8 cellular contexts compared by ENCODE assay signal in the genomic region with DNA sequence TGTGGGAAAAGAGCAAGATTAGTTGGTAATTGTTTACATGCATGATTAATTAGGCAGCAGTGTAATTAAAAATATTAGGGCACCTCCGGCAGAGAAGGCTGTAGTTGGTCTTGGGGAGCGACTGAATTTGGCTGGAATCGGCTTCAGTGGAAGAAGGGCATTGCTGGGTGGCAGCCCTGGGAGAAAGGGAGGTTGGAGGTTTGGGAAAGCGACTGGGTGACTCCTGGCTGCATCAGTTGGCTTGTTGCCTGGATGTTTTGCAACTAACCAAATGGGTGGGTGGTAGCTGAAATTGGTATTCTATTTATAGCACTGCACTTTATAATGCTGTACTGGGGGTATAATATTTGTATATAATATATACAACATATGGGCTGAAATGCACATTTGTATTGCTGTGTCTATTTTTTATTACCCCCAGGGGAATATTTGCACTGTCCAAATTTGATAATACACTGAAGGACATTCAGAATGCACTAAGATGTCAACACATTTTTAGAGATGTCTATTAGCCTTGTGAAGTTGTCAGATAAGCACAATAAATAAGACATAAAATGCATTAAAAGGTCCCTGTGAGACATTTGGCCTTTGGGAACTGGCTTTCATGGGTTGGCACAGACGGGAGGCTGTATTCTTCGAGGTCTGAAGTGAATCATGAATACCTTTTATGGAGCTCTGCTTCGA. TPM values are rescaled to one million over a fixed set of nuclear protein-coding genes. Genes with fewer than 3 reads are reported as not detected.
DNase-seq lines count a peak whose midpoint lies in the region; ATAC-seq and TF ChIP-seq lines count a peak whose summit lies in the region.

No MANE protein-coding gene starts in this region.

- no peak for TF ChIP-seq CTCF in nephron progenitor cell (IDR thresholded peaks at IDR 0.05)

- CTCF ChIA-PET in CD4-positive, alpha-beta memory T cell (lab: Charles Lee; ENCODE audit: partially characterized antibody), result interaction anchor here (0.7 to 1.2 kb wide), 6 partner anchors 11 to 903 kb away, joined by 3 to 6 read pairs (median 3); no protein-coding TSS in a partner anchor

- no peaks in the 10 kb centered on the region for H3K9me3 Mint-ChIP-seq in CD4-positive, alpha-beta memory T cell
- peaks cover 6% of the 10 kb centered on the region for H3K9me3 Mint-ChIP-seq in nephron progenitor cell

- H3K9me3 ChIP-seq in CD4-positive, alpha-beta memory T cell (ENCODE audit: control insufficient read depth in 1 of 2, low read length in 2 of 2), result no peaks in the 10 kb centered on the region
- no peaks in the 10 kb centered on the region for H3K9me3 ChIP-seq in duodenal mucosa (ENCODE audit: control insufficient read depth in 1 of 2, low read length in 2 of 2)

- no peak for ATAC-seq in HG03571 (IDR thresholded peaks at IDR 0.05; ENCODE audit: unreplicated experiment)
- no peak for ATAC-seq in HG03095 (IDR thresholded peaks at IDR 0.05; ENCODE audit: unreplicated experiment)
- no peak for ATAC-seq in GM19035 (IDR thresholded peaks at IDR 0.05; ENCODE audit: unreplicated experiment)

- peaks cover 0 to 2% of the 10 kb centered on the region in 2 donors for H3K36me3 Mint-ChIP-seq in CD4-positive, alpha-beta memory T cell
- peaks cover 10% of the 10 kb centered on the region for H3K36me3 Mint-ChIP-seq in nephron progenitor cell (ENCODE audit: low read depth)

- peak overlapping the region; percentile 81 to 93 (median 89) for H3K27ac Mint-ChIP-seq in CD4-positive, alpha-beta memory T cell
- H3K27ac Mint-ChIP-seq in nephron progenitor cell, result no peak overlapping the region

- H3K4me3 Mint-ChIP-seq in CD4-positive, alpha-beta memory T cell, result peak overlapping the region; percentile 78 to 89 (median 84)
- peak overlapping the region; percentile 82 for H3K4me3 Mint-ChIP-seq in nephron progenitor cell

- peaks cover 13% of the 10 kb centered on the region for H3K4me1 ChIP-seq in CD4-positive, alpha-beta memory T cell (ENCODE audit: insufficient read depth, low read length)
- peaks cover 6 to 14% of the 10 kb centered on the region in 2 donors for H3K4me1 ChIP-seq in duodenal mucosa (ENCODE audit: control insufficient read depth in 1 of 2, insufficient read depth in 2 of 2, low read length in 2 of 2)

- POLR2A ChIA-PET in CD4-positive, alpha-beta memory T cell (lab: Charles Lee; ENCODE audit: partially characterized antibody), result interaction anchor here (0.7 to 4.8 kb wide), 4 partner anchors 11 to 157 kb away, joined by 3 to 37 read pairs (median 4); partner anchors contain the start of gene HSPH1

- intact Hi-C loops in CD4-positive, alpha-beta memory T cell (cut with micrococcal nuclease), result loop anchor here (10.0 kb wide), 2 partner anchors 1113 to 1333 kb away; partner anchors contain the start of genes BRCA2, N4BP2L2 and ZAR1L

- H3K27me3 Mint-ChIP-seq in CD4-positive, alpha-beta memory T cell, result no peaks in the 10 kb centered on the region
- peaks cover 5% of the 10 kb centered on the region for H3K27me3 Mint-ChIP-seq in nephron progenitor cell (ENCODE audit: low read depth, poor library complexity)

- H3K27ac ChIP-seq in CD4-positive, alpha-beta memory T cell (ENCODE audit: low read depth, low read length), result peak overlapping the region; percentile 83
- no peak overlapping the region for H3K27ac ChIP-seq in duodenal mucosa (ENCODE audit: low read depth, low read length)

- peaks cover 17 to 24% (median 21%) of the 10 kb centered on the region in 4 donors for H3K4me1 Mint-ChIP-seq in CD4-positive, alpha-beta memory T cell
- peaks cover 55% of the 10 kb centered on the region for H3K4me1 Mint-ChIP-seq in nephron progenitor cell

- DNase-seq in CD4-positive, alpha-beta memory T cell, result no peak
- DNase-seq in NCI-H446 (lab: John Stamatoyannopoulos, UW) (peak; percentile 28 to 77), nephron progenitor cell (no peak)
- DNase-seq in activated CD4-positive, alpha-beta T cell treated with anti-CD3 and anti-CD28 coated beads for 48 hours, result no peak

- no peaks in the 10 kb centered on the region for H3K36me3 ChIP-seq in CD4-positive, alpha-beta memory T cell (ENCODE audit: insufficient read depth, low read length)
- no peaks in the 10 kb centered on the region for H3K36me3 ChIP-seq in duodenal mucosa (ENCODE audit: control insufficient read depth in 1 of 2, insufficient read depth in 2 of 2, low read length in 2 of 2)

- H3K27me3 ChIP-seq in CD4-positive, alpha-beta memory T cell (ENCODE audit: insufficient read depth, low read length), result no peaks in the 10 kb centered on the region
- H3K27me3 ChIP-seq in duodenal mucosa (ENCODE audit: control insufficient read depth in 1 of 2, insufficient read depth in 2 of 2, low read length in 2 of 2), result no peaks in the 10 kb centered on the region

- peak overlapping the region in 1 of 2 donors; percentile 60 for H3K4me3 ChIP-seq in CD4-positive, alpha-beta memory T cell (ENCODE audit: low read length in 2 of 2)
- H3K4me3 ChIP-seq in duodenal mucosa (ENCODE audit: low read depth in 1 of 2, low read length in 2 of 2), result peak overlapping the region; percentile 61 to 78

- peak overlapping the region; percentile 67 to 71 for H3K9ac ChIP-seq in duodenal mucosa (ENCODE audit: low read depth in 1 of 2, low read length in 2 of 2)

RNA-seq across cellular contexts. Expression of gene B3GLCT, which starts 1.7 kb away (rescaled TPM):
- 1 to 10 TPM; 5.2 to 5.8 TPM for total RNA-seq in CD4-positive, alpha-beta memory T cell
- polyA plus RNA-seq in CD4-positive, alpha-beta memory T cell, result 10 to 100 TPM in 1 of 2 donors, 1 to 10 TPM in 1; 7.3 to 10.2 TPM

RNA-seq across cellular contexts. Expression of gene HSPH1, which starts 39.8 kb away (rescaled TPM):
- total RNA-seq in CD4-positive, alpha-beta memory T cell, result 10 to 100 TPM; 68.6 to 75.5 TPM
- polyA plus RNA-seq in CD4-positive, alpha-beta memory T cell, result 10 to 100 TPM; 39.9 to 48.6 TPM

Comparison
In these comparisons a context has a peak if more than half of its experiments do, and no peak if none do; other contexts are left out.
1. DNase-seq: peak in NCI-H446 (2 of 2); none in CD4-positive, alpha-beta memory T cell (0 of 5), nephron progenitor cell (single experiment) and activated CD4-positive, alpha-beta T cell treated with anti-CD3 and anti-CD28 coated beads for 48 hours (single experiment).